ENCODE assay signal across 19 cellular contexts in the genomic region with DNA sequence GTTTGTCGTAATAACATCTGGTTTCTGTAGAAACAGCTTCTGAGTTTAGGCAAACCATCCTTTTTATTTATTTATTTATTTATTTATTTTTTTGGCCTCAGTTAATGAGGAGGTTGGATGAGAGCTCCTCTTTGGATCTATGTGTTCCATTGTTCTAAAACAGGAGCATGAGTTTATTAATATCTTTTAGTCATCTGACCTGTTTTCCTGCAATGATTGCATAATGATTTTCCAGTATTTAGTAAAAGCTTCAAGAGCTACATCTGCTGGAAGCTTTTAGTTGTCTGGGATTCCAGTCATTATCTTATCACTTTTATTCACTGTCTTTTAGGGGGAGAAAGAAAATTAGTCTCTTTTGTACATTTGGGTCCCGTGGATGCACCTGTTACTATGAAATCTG.
DNase-seq lines count a peak whose midpoint lies in the region; ATAC-seq, FAIRE-seq and TF ChIP-seq lines count a peak whose summit lies in the region.
"Had no signal": no experiment of that assay in that cellular context is flagged by ENCODE, and none has a peak within 500 bp of the region (broad histone marks: within the 10 kb centered on the region; RNA-seq: fewer than 3 reads in every experiment).

No MANE protein-coding gene starts in this region.

- H4K20me1 ChIP-seq in HepG2 (ENCODE audit: insufficient read depth, low read length) (no peaks in the 10 kb centered on the region), hepatocyte (ENCODE audit: insufficient read depth, poor library complexity, severe bottlenecking) (no peaks in the 10 kb centered on the region)

- no peak overlapping the region for H3K4me2 ChIP-seq in HepG2 (ENCODE audit: low read depth, low read length)
- H3K4me2 ChIP-seq in hepatocyte: no peak overlapping the region
- H3K4me2 ChIP-seq: neural progenitor cell had no signal

- TF ChIP-seq RAD21 in HepG2 (CRISPR knock-in tag; IDR thresholded peaks at IDR 0.05): no peak

- no peak for ATAC-seq in HepG2
- ATAC-seq in right lobe of liver: no peak
- no peak for ATAC-seq in stimulated activated naive B cell treated with anti-CD40 and anti-IgM and Interleukin-4, amounts not matched to agents 10 μg/mL and 1 μg/mL and 100 μg/mL, for 72 hours (replicated peaks)
- ATAC-seq: activated CD8-positive, alpha-beta T cell treated with anti-CD3 and anti-CD28 coated beads, Interleukin-2, amount 10 ng/mL, durations not matched to agents 7 days and 5 days; activated T-cell treated with anti-CD3 and anti-CD28 coated beads, Interleukin-2, amount 50 U/mL, for 72 hours; T-helper 17 cell had no signal

- H3K27me3 ChIP-seq in HepG2 (ENCODE audit: control insufficient read depth in 1 of 2, insufficient read depth in 2 of 2, low read length in 2 of 2) (no peaks in the 10 kb centered on the region), right lobe of liver (no peaks in the 10 kb centered on the region), hepatocyte (no peaks in the 10 kb centered on the region), Caco-2 (replicated peaks; ENCODE audit: control insufficient read depth, insufficient read depth, low read length) (no peaks in the 10 kb centered on the region)
- H3K27me3 ChIP-seq: heart left ventricle, neural progenitor cell, right atrium auricular region had no signal

- H3K4me1 ChIP-seq in HepG2 (ENCODE audit: insufficient read depth, low read length) (no peaks in the 10 kb centered on the region), right lobe of liver (peaks cover 0 to 3% (median 0%) of the 10 kb centered on the region in 4 donors), hepatocyte (ENCODE audit: insufficient read depth) (no peaks in the 10 kb centered on the region), Caco-2 (no peaks in the 10 kb centered on the region)
- H3K4me1 ChIP-seq: neural progenitor cell, right atrium auricular region had no signal

- H3K4me1 Mint-ChIP-seq in stimulated activated naive B cell treated with anti-CD40 and anti-IgM and Interleukin-4, amounts not matched to agents 10 μg/mL and 1 μg/mL and 100 μg/mL, for 72 hours: no peaks in the 10 kb centered on the region
- no peaks in the 10 kb centered on the region for H3K4me1 Mint-ChIP-seq in Caco-2 (ENCODE audit: low read depth, unreplicated experiment)
- H3K4me1 Mint-ChIP-seq: activated B cell treated with CpG ODN at 0.5 μM for 24 hours, T-helper 17 cell had no signal

- H3K79me2 ChIP-seq in HepG2 (ENCODE audit: insufficient read depth, low read length) (no peaks in the 10 kb centered on the region), hepatocyte (no peaks in the 10 kb centered on the region)

- H3K36me3 ChIP-seq in HepG2 (replicated peaks in 1 of 2; ENCODE audit: control insufficient read depth in 1 of 2, insufficient read depth in 2 of 2, low read length in 2 of 2) (no peaks in the 10 kb centered on the region), right lobe of liver (no peaks in the 10 kb centered on the region), hepatocyte (replicated peaks; ENCODE audit: insufficient read depth, low read depth) (no peaks in the 10 kb centered on the region), Caco-2 (ENCODE audit: control insufficient read depth, insufficient read depth, low read length) (no peaks in the 10 kb centered on the region)
- H3K36me3 ChIP-seq: HAP-1, heart left ventricle, neural progenitor cell, right atrium auricular region had no signal

- H3K36me3 Mint-ChIP-seq in stimulated activated naive B cell treated with anti-CD40 and anti-IgM and Interleukin-4, amounts not matched to agents 10 μg/mL and 1 μg/mL and 100 μg/mL, for 72 hours: no peaks in the 10 kb centered on the region
- no peaks in the 10 kb centered on the region for H3K36me3 Mint-ChIP-seq in Caco-2 (ENCODE audit: insufficient read depth, unreplicated experiment)
- H3K36me3 Mint-ChIP-seq: neural progenitor cell had no signal

- FAIRE-seq in HepG2 (lab: Jason Lieb, UNC) (no peak), GM12891 (lab: Jason Lieb, UNC) (no peak)
- FAIRE-seq: kidney had no signal

- BruUV-seq in HepG2 (replicated peaks; lab: Mats Ljungman, UMichigan): no TSS peak
- BruUV-seq in Caco-2 (replicated peaks; lab: Mats Ljungman, UMichigan): no TSS peak

- H3K9me2 ChIP-seq in hepatocyte (replicated peaks; ENCODE audit: insufficient read depth): no peaks in the 10 kb centered on the region

- no peak for TF ChIP-seq CTCF in HepG2 (CRISPR knock-in tag; IDR thresholded peaks at IDR 0.05)
- TF ChIP-seq CTCF in right lobe of liver (IDR thresholded peaks at IDR 0.05): no peak
- peak; percentile 26 for TF ChIP-seq CTCF in hepatocyte (IDR thresholded peaks at IDR 0.05; ENCODE audit: poor library complexity)
- TF ChIP-seq CTCF in Caco-2 (IDR thresholded peaks at IDR 0.05; ENCODE audit: insufficient read depth in 1 of 2, low read depth in 1 of 2, low read length in 1 of 2, severe bottlenecking in 1 of 2, unreplicated experiment in 1 of 2): no peak

- no peaks in the 10 kb centered on the region for H3K27me3 Mint-ChIP-seq in stimulated activated naive B cell treated with anti-CD40 and anti-IgM and Interleukin-4, amounts not matched to agents 10 μg/mL and 1 μg/mL and 100 μg/mL, for 72 hours
- no peaks in the 10 kb centered on the region for H3K27me3 Mint-ChIP-seq in Caco-2 (ENCODE audit: insufficient read depth, unreplicated experiment)
- H3K27me3 Mint-ChIP-seq: activated B cell treated with CpG ODN at 0.5 μM for 24 hours, T-helper 17 cell had no signal

- H3K4me3 ChIP-seq in HepG2 (replicated peaks in 1 of 3; ENCODE audit: insufficient read depth in 1 of 3, low read depth in 2 of 3, low read length in 3 of 3) (no peak overlapping the region), right lobe of liver (no peak overlapping the region), hepatocyte (no peak overlapping the region), Caco-2 (ENCODE audit: low read depth, low read length) (no peak overlapping the region)
- H3K4me3 ChIP-seq: HAP-1, heart left ventricle, neural progenitor cell, right atrium auricular region had no signal

- no peak overlapping the region for H3K9ac ChIP-seq in HepG2 (ENCODE audit: insufficient read depth, low read depth, low read length)
- H3K9ac ChIP-seq: neural progenitor cell had no signal

- TF ChIP-seq POLR2A in HepG2 (IDR thresholded peaks at IDR 0.05; ENCODE audit: insufficient read depth in 1 of 2, low read depth in 2 of 2, low read length in 2 of 2) (no peak), right lobe of liver (IDR thresholded peaks at IDR 0.05) (no peak), GM12891 (IDR thresholded peaks at IDR 0.05; ENCODE audit: low read depth, low read length) (no peak)

- in situ Hi-C loops in HepG2 (cut with HindIII; ENCODE audit: extremely low pct_ligation_motif_present, low pct_unique_long_range_greater_than_20kb): no loop called here

- WGBS in HepG2 (ENCODE audit: low lambda C conversion rate): 2% methylated on average over 2 of the region's 2 CpGs
- WGBS in right lobe of liver (ENCODE audit: insufficient coverage, low coverage, low lambda C conversion rate, missing lambda C conversion rate): 57% methylated on average over 2 of the region's 2 CpGs
- WGBS in hepatocyte (ENCODE audit: low lambda C conversion rate, missing lambda C conversion rate): 47% methylated on average over 2 of the region's 2 CpGs

- peaks cover 2 to 4% of the 10 kb centered on the region in 2 donors for H3K9me3 Mint-ChIP-seq in stimulated activated naive B cell treated with anti-CD40 and anti-IgM and Interleukin-4, amounts not matched to agents 10 μg/mL and 1 μg/mL and 100 μg/mL, for 72 hours
- H3K9me3 Mint-ChIP-seq in Caco-2 (ENCODE audit: unreplicated experiment): no peaks in the 10 kb centered on the region

- POLR2A ChIA-PET in HepG2 (lab: Yijun Ruan, JAX): no interaction called here
- POLR2A ChIA-PET in Caco-2 (lab: Charles Lee): no interaction called here

- no peak overlapping the region for H3K27ac ChIP-seq in HepG2 (ENCODE audit: extremely low read length, insufficient read depth, low read length)
- H3K27ac ChIP-seq in right lobe of liver: no peak overlapping the region
- H3K27ac ChIP-seq in hepatocyte: no peak overlapping the region
- H3K27ac ChIP-seq: heart left ventricle, neural progenitor cell, right atrium auricular region had no signal

- H3K9me3 ChIP-seq in HepG2 (ENCODE audit: low read length): no peaks in the 10 kb centered on the region
- no peaks in the 10 kb centered on the region for H3K9me3 ChIP-seq in right lobe of liver
- H3K9me3 ChIP-seq in hepatocyte (ENCODE audit: low read depth): no peaks in the 10 kb centered on the region
- H3K9me3 ChIP-seq in Caco-2: no peaks in the 10 kb centered on the region
- H3K9me3 ChIP-seq: HAP-1, heart left ventricle, right atrium auricular region had no signal

- H3K4me3 Mint-ChIP-seq in stimulated activated naive B cell treated with anti-CD40 and anti-IgM and Interleukin-4, amounts not matched to agents 10 μg/mL and 1 μg/mL and 100 μg/mL, for 72 hours: no peak overlapping the region
- H3K4me3 Mint-ChIP-seq in Caco-2 (ENCODE audit: unreplicated experiment): no peak overlapping the region
- H3K4me3 Mint-ChIP-seq: activated B cell treated with CpG ODN at 0.5 μM for 24 hours; activated CD8-positive, alpha-beta T cell treated with anti-CD3 and anti-CD28 coated beads, Interleukin-2, amount 10 ng/mL, durations not matched to agents 7 days and 5 days; activated T-cell treated with anti-CD3 and anti-CD28 coated beads, Interleukin-2, amount 50 U/mL, for 72 hours; neural progenitor cell; T-helper 17 cell had no signal

- intact Hi-C loops in HepG2 (cut with micrococcal nuclease; ENCODE audit: unreplicated experiment) (no loop called here), right lobe of liver (cut with DNase I) (no loop called here), Caco-2 (cut with micrococcal nuclease; ENCODE audit: unreplicated experiment) (no loop called here)

- H2AFZ ChIP-seq in HepG2 (ENCODE audit: low read length): no peak overlapping the region
- no peak overlapping the region for H2AFZ ChIP-seq in hepatocyte

- CTCF ChIA-PET in HepG2 (lab: Yijun Ruan, JAX; ENCODE audit: low intra/inter-chr PET ratio, low total read pairs): no interaction called here
- CTCF ChIA-PET in Caco-2 (lab: Charles Lee): no interaction called here

- no peak for DNase-seq in HepG2 (ENCODE audit: low spot score)
- no peak for DNase-seq in right lobe of liver
- peak; percentile 12 for DNase-seq in amniotic epithelial cell (ENCODE audit: low read depth)
- DNase-seq in hepatocyte (ENCODE audit: low spot score): no peak
- no peak for DNase-seq in stimulated activated naive B cell treated with anti-CD40 and anti-IgM and Interleukin-4, amounts not matched to agents 10 μg/mL and 1 μg/mL and 100 μg/mL, for 72 hours
- no peak for DNase-seq in GM12891 (ENCODE audit: insufficient read length, low spot score)
- DNase-seq in NCI-H774 (lab: John Stamatoyannopoulos, UW): no peak
- DNase-seq in Caco-2: no peak
- DNase-seq: activated B cell treated with CpG ODN at 0.5 μM for 24 hours; activated CD8-positive, alpha-beta T cell treated with anti-CD3 and anti-CD28 coated beads, Interleukin-2, amount 10 ng/mL, durations not matched to agents 7 days and 5 days; activated T-cell treated with anti-CD3 and anti-CD28 coated beads, Interleukin-2, amount 50 U/mL, for 72 hours; Calu3; central memory CD4-positive, alpha-beta T cell; kidney; T-helper 17 cell had no signal

- H3K27ac Mint-ChIP-seq in stimulated activated naive B cell treated with anti-CD40 and anti-IgM and Interleukin-4, amounts not matched to agents 10 μg/mL and 1 μg/mL and 100 μg/mL, for 72 hours: no peak overlapping the region
- no peak overlapping the region for H3K27ac Mint-ChIP-seq in Caco-2 (ENCODE audit: unreplicated experiment)
- H3K27ac Mint-ChIP-seq: activated B cell treated with CpG ODN at 0.5 μM for 24 hours; activated CD8-positive, alpha-beta T cell treated with anti-CD3 and anti-CD28 coated beads, Interleukin-2, amount 10 ng/mL, durations not matched to agents 7 days and 5 days; activated T-cell treated with anti-CD3 and anti-CD28 coated beads, Interleukin-2, amount 50 U/mL, for 72 hours; neural progenitor cell; T-helper 17 cell had no signal

- TF ChIP-seq EP300 in HepG2 (IDR thresholded peaks at IDR 0.05; ENCODE audit: low read depth in 2 of 2, low read length in 2 of 2) (no peak), HepG2 (CRISPR knock-in tag; IDR thresholded peaks at IDR 0.05; ENCODE audit: borderline replicate concordance) (no peak)
